ENCODE assay signal across 24 cellular contexts in genomic region chr14:102537981-102538597, GRCh38. TPM values are rescaled to one million over a fixed set of nuclear protein-coding genes. Genes with fewer than 3 reads are reported as not detected.
DNase-seq lines count a peak whose midpoint lies in the region; ATAC-seq, FAIRE-seq and TF ChIP-seq lines count a peak whose summit lies in the region.
"Had no signal": no experiment of that assay in that cellular context is flagged by ENCODE, and none has a peak within 500 bp of the region (broad histone marks: within the 10 kb centered on the region; RNA-seq: fewer than 3 reads in every experiment).

No MANE protein-coding gene starts in this region.

- H3K36me3 Mint-ChIP-seq in nephron (ENCODE audit: low read depth), result no peaks in the 10 kb centered on the region
- H3K36me3 Mint-ChIP-seq: CD4-positive, CD25-positive, alpha-beta regulatory T cell had no signal

- H3K4me1 ChIP-seq in HepG2 (ENCODE audit: insufficient read depth, low read length), result peaks cover 72% of the 10 kb centered on the region
- H3K4me1 ChIP-seq in right lobe of liver, result no peaks in the 10 kb centered on the region
- H3K4me1 ChIP-seq in body of pancreas, result peaks cover 12% of the 10 kb centered on the region
- H3K4me1 ChIP-seq: SJSA1 had no signal

- TF ChIP-seq EP300 in HepG2 (IDR thresholded peaks at IDR 0.05; ENCODE audit: low read depth in 2 of 2, low read length in 2 of 2) (no peak), HepG2 (CRISPR knock-in tag; IDR thresholded peaks at IDR 0.05; ENCODE audit: borderline replicate concordance) (no peak)

- DNase-seq in HepG2 (ENCODE audit: low spot score) (no peak), right lobe of liver (no peak), body of pancreas (peak; percentile 29 to 65 (median 46)), NK-92 (lab: John Stamatoyannopoulos, UW; ENCODE audit: unreplicated experiment) (no peak), AG08396 (ENCODE audit: low spot score) (no peak), urothelium cell line (ENCODE audit: low spot score) (no peak)
- DNase-seq: 8988T; CD4-positive, CD25-positive, alpha-beta regulatory T cell; DND-41; GM23248; HCEC 1CT; Kasumi-1; MG63; NCI-H1417; NCI-H2081 treated with DMSO at 0.1 percent for 48 hours; NCI-H2171 treated with DMSO at 0.1 percent for 48 hours; NCI-H526; OCI-M1 had no signal

- in situ Hi-C loops in HepG2 (cut with HindIII; ENCODE audit: extremely low pct_ligation_motif_present, low pct_unique_long_range_greater_than_20kb), result no loop called here

- ATAC-seq in HepG2, result no peak
- ATAC-seq in right lobe of liver, result no peak
- ATAC-seq in body of pancreas, result no peak
- ATAC-seq: Right ventricle myocardium inferior had no signal

- no peak for TF ChIP-seq CTCF in HepG2 (CRISPR knock-in tag; IDR thresholded peaks at IDR 0.05)
- TF ChIP-seq CTCF in right lobe of liver (IDR thresholded peaks at IDR 0.05), result no peak
- TF ChIP-seq CTCF in body of pancreas (IDR thresholded peaks at IDR 0.05), result no peak
- TF ChIP-seq CTCF in nephron (IDR thresholded peaks at IDR 0.05; ENCODE audit: unreplicated experiment in 3 of 3), result no peak

- CTCF ChIA-PET in HepG2 (lab: Yijun Ruan, JAX; ENCODE audit: low intra/inter-chr PET ratio, low total read pairs), result no interaction called here

- peak overlapping the region; percentile 60 to 80 (median 78); a peak in 5 of 6 replicates for H3K4me3 ChIP-seq in HepG2 (replicated peaks in 1 of 3; ENCODE audit: insufficient read depth in 1 of 3, low read depth in 2 of 3, low read length in 3 of 3)
- H3K4me3 ChIP-seq in right lobe of liver, result no peak overlapping the region
- H3K4me3 ChIP-seq in body of pancreas, result no peak overlapping the region
- H3K4me3 ChIP-seq: GM23248, MG63, SJSA1 had no signal

- H3K4me2 ChIP-seq in HepG2 (ENCODE audit: low read depth, low read length), result peak overlapping the region; percentile 98

- peak overlapping the region in 2 of 3 experiments; percentile 46 to 55 for H3K27ac Mint-ChIP-seq in nephron
- H3K27ac Mint-ChIP-seq: B cell had no signal

- H3K9me3 Mint-ChIP-seq in nephron, result no peaks in the 10 kb centered on the region
- H3K9me3 Mint-ChIP-seq: CD4-positive, CD25-positive, alpha-beta regulatory T cell had no signal

- intact Hi-C loops in HepG2 (cut with micrococcal nuclease; ENCODE audit: unreplicated experiment) (no loop called here), right lobe of liver (cut with DNase I) (no loop called here), body of pancreas (cut with DNase I) (no loop called here)

- no peaks in the 10 kb centered on the region for H3K36me3 ChIP-seq in HepG2 (replicated peaks in 1 of 2; ENCODE audit: control insufficient read depth in 1 of 2, insufficient read depth in 2 of 2, low read length in 2 of 2)
- H3K36me3 ChIP-seq in right lobe of liver, result no peaks in the 10 kb centered on the region
- H3K36me3 ChIP-seq in body of pancreas (replicated peaks in 1 of 2; ENCODE audit: insufficient read depth in 1 of 2, low read depth in 2 of 2), result no peaks in the 10 kb centered on the region
- H3K36me3 ChIP-seq: MG63, SJSA1 had no signal

- peaks cover 14% of the 10 kb centered on the region for H3K4me1 Mint-ChIP-seq in nephron

- H3K27ac ChIP-seq in HepG2 (ENCODE audit: extremely low read length, insufficient read depth, low read length) (peak overlapping the region; percentile 93), right lobe of liver (no peak overlapping the region), body of pancreas (no peak overlapping the region)
- H3K27ac ChIP-seq: GM23248, SJSA1 had no signal

- POLR2A ChIA-PET in HepG2 (lab: Yijun Ruan, JAX), result interaction anchor here (1.0 to 6.9 kb wide), 18 partner anchors 10 to 876 kb away, joined by 3 to 102 read pairs (median 5); partner anchors contain the start of gene RCOR1

- no peak for TF ChIP-seq POLR2A in HepG2 (IDR thresholded peaks at IDR 0.05; ENCODE audit: insufficient read depth in 1 of 2, low read depth in 2 of 2, low read length in 2 of 2)
- no peak for TF ChIP-seq POLR2A in right lobe of liver (IDR thresholded peaks at IDR 0.05)
- no peak for TF ChIP-seq POLR2A in body of pancreas (IDR thresholded peaks at IDR 0.05)

- H3K27me3 Mint-ChIP-seq in nephron (ENCODE audit: low read depth), result no peaks in the 10 kb centered on the region
- H3K27me3 Mint-ChIP-seq: CD4-positive, CD25-positive, alpha-beta regulatory T cell had no signal

- no peak for TF ChIP-seq RAD21 in HepG2 (CRISPR knock-in tag; IDR thresholded peaks at IDR 0.05)

- no peak overlapping the region for H2AFZ ChIP-seq in HepG2 (ENCODE audit: low read length)
- H2AFZ ChIP-seq: GM23248 had no signal

- 70% methylated on average over 13 of the region's 15 CpGs for WGBS in HepG2 (ENCODE audit: low lambda C conversion rate)
- WGBS in right lobe of liver (ENCODE audit: insufficient coverage, low coverage, low lambda C conversion rate, missing lambda C conversion rate), result 20% methylated on average over 1 of the region's 15 CpGs
- 45 to 61% methylated on average over 10 to 15 of the region's 15 CpGs for WGBS in body of pancreas, 2 donors

- H3K27me3 ChIP-seq in HepG2 (ENCODE audit: control insufficient read depth in 1 of 2, insufficient read depth in 2 of 2, low read length in 2 of 2) (no peaks in the 10 kb centered on the region; a peak in 1 of 5 replicates), right lobe of liver (no peaks in the 10 kb centered on the region), body of pancreas (no peaks in the 10 kb centered on the region)
- H3K27me3 ChIP-seq: MG63, SJSA1 had no signal

- H4K20me1 ChIP-seq in HepG2 (ENCODE audit: insufficient read depth, low read length), result no peaks in the 10 kb centered on the region

- FAIRE-seq in HepG2 (lab: Jason Lieb, UNC) (no peak), urothelium cell line (lab: Jason Lieb, UNC) (no peak)
- FAIRE-seq: GM12891, RCC 7860 had no signal

- BruUV-seq in HepG2 (replicated peaks; lab: Mats Ljungman, UMichigan), result no TSS peak

- H3K9me3 ChIP-seq in HepG2 (ENCODE audit: low read length) (no peaks in the 10 kb centered on the region), right lobe of liver (no peaks in the 10 kb centered on the region), body of pancreas (no peaks in the 10 kb centered on the region)
- H3K9me3 ChIP-seq: MG63, SJSA1 had no signal

- peak overlapping the region; percentile 91 for H3K9ac ChIP-seq in HepG2 (ENCODE audit: insufficient read depth, low read depth, low read length)
- H3K9ac ChIP-seq: GM23248 had no signal

- no peaks in the 10 kb centered on the region for H3K79me2 ChIP-seq in HepG2 (ENCODE audit: insufficient read depth, low read length)

- no peak overlapping the region for H3K4me3 Mint-ChIP-seq in nephron
- H3K4me3 Mint-ChIP-seq: B cell had no signal

RNA-seq across cellular contexts. Expression of gene ANKRD9, which starts 28.5 kb away (rescaled TPM):
- 5.7 and 10.0 TPM in 2 replicates for total RNA-seq in HepG2 (2016; rRNA removed; fragmentation: Illumina TruSeq; extraction: Trizol)
- 14.3 and 16.0 TPM in 2 replicates for total RNA-seq in HepG2 (2016; cell fraction: cytosol; rRNA removed; fragmentation: Illumina TruSeq; extraction: Trizol; ENCODE audit: low read depth)
- total RNA-seq in HepG2 (2016; cell fraction: insoluble cytoplasmic fraction; rRNA removed; fragmentation: Illumina TruSeq; extraction: Trizol), result 5.0 and 10.4 TPM in 2 replicates
- 17.4 and 22.1 TPM in 2 replicates for total RNA-seq in HepG2 (2016; cell fraction: membrane; rRNA removed; fragmentation: Illumina TruSeq; extraction: Trizol)
- total RNA-seq in HepG2 (2016; cell fraction: nucleus; rRNA removed; fragmentation: Illumina TruSeq; extraction: Trizol), result 10.0 and 10.9 TPM in 2 replicates
- 15.0 and 23.2 TPM in 2 replicates for polyA plus RNA-seq in HepG2 (2011; rRNA removed)
- 15.5 and 27.2 TPM in 2 replicates for polyA plus RNA-seq in HepG2 (2011; cell fraction: cytosol; rRNA removed)
- polyA plus RNA-seq in HepG2 (2011; cell fraction: nucleus; rRNA removed), result 167 and 168 TPM in 2 replicates
- 10.5 and 17.4 TPM in 2 replicates for polyA plus RNA-seq in HepG2 (2012)
- polyA plus RNA-seq in HepG2 (2016; cell fraction: cytosol; fragmentation: Illumina TruSeq; extraction: Trizol; ENCODE audit: low read depth), result 15.9 and 17.0 TPM in 2 replicates
- 5.9 and 6.8 TPM in 2 replicates for polyA plus RNA-seq in HepG2 (2016; cell fraction: insoluble cytoplasmic fraction; fragmentation: Illumina TruSeq; extraction: Trizol; ENCODE audit: low read depth)
- polyA plus RNA-seq in HepG2 (2016; cell fraction: membrane; fragmentation: Illumina TruSeq; extraction: Trizol; ENCODE audit: low read depth), result 15.7 and 16.1 TPM in 2 replicates
- 29.1 and 29.7 TPM in 2 replicates for polyA plus RNA-seq in HepG2 (2016; cell fraction: nucleus; fragmentation: Illumina TruSeq; extraction: Trizol; ENCODE audit: insufficient read depth, low read depth)
- polyA minus RNA-seq in HepG2 (2011; rRNA and poly(A)+ RNA removed; ENCODE audit: low replicate concordance), result 16.4 and 20.4 TPM in 2 replicates
- polyA minus RNA-seq in HepG2 (2011; cell fraction: cytosol; rRNA and poly(A)+ RNA removed), result 9.8 and 9.9 TPM in 2 replicates
- polyA minus RNA-seq in HepG2 (2011; cell fraction: nucleus; rRNA and poly(A)+ RNA removed), result 11.9 and 12.4 TPM in 2 replicates
- 10 to 100 TPM in 2 of 6 experiments, 1 to 10 TPM in 4; 7.5 to 33.8 (median 8.9) TPM for total RNA-seq in right lobe of liver
- 10 to 100 TPM; 49.8 to 87.7 TPM for total RNA-seq in body of pancreas

RNA-seq across cellular contexts. Expression of gene RCOR1, which starts 54.4 kb away (rescaled TPM):
- total RNA-seq in HepG2 (2016; rRNA removed; fragmentation: Illumina TruSeq; extraction: Trizol), result 11.1 and 14.8 TPM in 2 replicates
- 5.2 and 6.2 TPM in 2 replicates for total RNA-seq in HepG2 (2016; cell fraction: cytosol; rRNA removed; fragmentation: Illumina TruSeq; extraction: Trizol; ENCODE audit: low read depth)
- 10.9 and 13.8 TPM in 2 replicates for total RNA-seq in HepG2 (2016; cell fraction: insoluble cytoplasmic fraction; rRNA removed; fragmentation: Illumina TruSeq; extraction: Trizol)
- total RNA-seq in HepG2 (2016; cell fraction: membrane; rRNA removed; fragmentation: Illumina TruSeq; extraction: Trizol), result 6.6 and 7.2 TPM in 2 replicates
- total RNA-seq in HepG2 (2016; cell fraction: nucleus; rRNA removed; fragmentation: Illumina TruSeq; extraction: Trizol), result 15.7 and 18.1 TPM in 2 replicates
- polyA plus RNA-seq in HepG2 (2011; rRNA removed), result 10.2 and 10.5 TPM in 2 replicates
- polyA plus RNA-seq in HepG2 (2011; cell fraction: cytosol; rRNA removed), result 5.8 and 9.2 TPM in 2 replicates
- polyA plus RNA-seq in HepG2 (2011; cell fraction: nucleus; rRNA removed), result 7.8 and 8.1 TPM in 2 replicates
- 12.0 and 12.1 TPM in 2 replicates for polyA plus RNA-seq in HepG2 (2012)
- polyA plus RNA-seq in HepG2 (2016; cell fraction: cytosol; fragmentation: Illumina TruSeq; extraction: Trizol; ENCODE audit: low read depth), result 0.57 and 0.69 TPM in 2 replicates
- polyA plus RNA-seq in HepG2 (2016; cell fraction: insoluble cytoplasmic fraction; fragmentation: Illumina TruSeq; extraction: Trizol; ENCODE audit: low read depth), result 14.2 and 16.0 TPM in 2 replicates
- polyA plus RNA-seq in HepG2 (2016; cell fraction: membrane; fragmentation: Illumina TruSeq; extraction: Trizol; ENCODE audit: low read depth), result 1.9 and 2.5 TPM in 2 replicates
- 19.9 and 20.7 TPM in 2 replicates for polyA plus RNA-seq in HepG2 (2016; cell fraction: nucleus; fragmentation: Illumina TruSeq; extraction: Trizol; ENCODE audit: insufficient read depth, low read depth)
- polyA minus RNA-seq in HepG2 (2011; rRNA and poly(A)+ RNA removed; ENCODE audit: low replicate concordance), result 15.4 and 22.7 TPM in 2 replicates
- polyA minus RNA-seq in HepG2 (2011; cell fraction: cytosol; rRNA and poly(A)+ RNA removed), result 11.9 and 12.5 TPM in 2 replicates
- 25.1 TPM in 2 replicates for polyA minus RNA-seq in HepG2 (2011; cell fraction: nucleus; rRNA and poly(A)+ RNA removed)
- 10 to 100 TPM in 2 of 6 experiments, 1 to 10 TPM in 4; 7.5 to 14.1 (median 8.7) TPM for total RNA-seq in right lobe of liver
- total RNA-seq in body of pancreas, result 1 to 10 TPM; 6.3 to 6.7 TPM

Comparison
In these comparisons a context has a peak if more than half of its experiments do, and no peak if none do; other contexts are left out.
1. H3K4me3 ChIP-seq: peak in HepG2 (3 of 3); none in right lobe of liver (0 of 3) and body of pancreas (0 of 2).
2. DNase-seq: peak in body of pancreas (4 of 4); none in HepG2 (single experiment), right lobe of liver (0 of 3), NK-92 (single experiment), AG08396 (single experiment) and urothelium cell line (single experiment).